13 cellular contexts compared by ENCODE assay signal in the genomic region with DNA sequence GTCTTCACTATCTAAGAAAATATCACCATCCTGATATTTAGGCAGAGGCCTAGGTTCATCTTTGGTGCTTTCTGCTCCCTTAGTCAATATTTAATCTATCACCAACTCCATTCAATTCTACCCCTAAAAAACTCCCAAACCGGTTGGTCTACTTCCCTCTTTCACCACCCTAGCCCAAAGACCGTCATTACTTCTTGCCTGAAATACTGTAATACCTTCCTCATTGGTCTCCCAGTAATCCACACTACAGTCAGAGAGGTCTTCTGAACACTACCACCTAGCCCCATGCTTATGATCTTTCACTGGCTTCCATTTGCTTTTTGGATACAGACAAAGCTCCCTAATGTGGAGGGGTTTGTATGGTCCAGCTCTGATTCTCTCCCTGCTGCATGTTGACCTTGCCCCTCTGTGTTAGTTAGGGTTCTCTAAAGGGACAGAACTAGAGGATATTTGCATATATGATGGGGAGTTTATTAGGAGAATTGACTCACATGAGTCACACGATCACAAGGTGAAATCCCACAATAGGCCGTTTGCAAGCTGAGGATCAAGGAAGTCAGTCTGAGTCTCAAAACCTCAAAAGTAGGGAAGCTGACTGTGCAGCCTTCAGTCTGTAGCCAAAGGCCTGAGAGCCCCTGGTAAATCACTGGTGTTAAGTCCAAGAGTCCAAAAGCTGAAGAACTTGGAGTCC. TPM values are rescaled to one million over a fixed set of nuclear protein-coding genes. Genes with fewer than 3 reads are reported as not detected.
DNase-seq lines count a peak whose midpoint lies in the region; ATAC-seq and TF ChIP-seq lines count a peak whose summit lies in the region.
"Had no signal": no experiment of that assay in that cellular context is flagged by ENCODE, and none has a peak within 500 bp of the region (broad histone marks: within the 10 kb centered on the region; RNA-seq: fewer than 3 reads in every experiment).

No MANE protein-coding gene starts in this region.

- TF ChIP-seq CTCF in epithelial cell of esophagus (IDR thresholded peaks at IDR 0.05; ENCODE audit: insufficient read depth, low read depth, low read length, missing control alignments) = no peak

- ATAC-seq in GM19463 (IDR thresholded peaks at IDR 0.05; ENCODE audit: unreplicated experiment) = peak; percentile 26
- ATAC-seq in HG03354 (IDR thresholded peaks at IDR 0.05; ENCODE audit: poor library complexity, severe bottlenecking, unreplicated experiment) = no peak
- ATAC-seq in GM18868 (IDR thresholded peaks at IDR 0.05; ENCODE audit: unreplicated experiment) = no peak
- ATAC-seq: WTC11 had no signal

- H3K4me3 ChIP-seq in epithelial cell of esophagus (ENCODE audit: low read length) = no peak overlapping the region
- H3K4me3 ChIP-seq: SJCRH30 had no signal

- DNase-seq in GDM1 (lab: John Stamatoyannopoulos, UW) (peak; percentile 31), HT1080 (ENCODE audit: low read depth) (peak; percentile 76), epithelial cell of esophagus (ENCODE audit: low read depth) (peak; percentile 47), T-helper 9 cell (no peak), NCI-H2107 (lab: John Stamatoyannopoulos, UW) (no peak)
- DNase-seq: C1 segment of cervical spinal cord, NCI-H1436 treated with DMSO at 0.1 percent for 48 hours, NCI-H524, SJCRH30 had no signal

RNA-seq across cellular contexts. Expression of a gene that starts 36.4 kb away (rescaled TPM):
- 56.9 and 84.4 TPM in 2 replicates for total RNA-seq in HT1080 (2014; rRNA removed; shearing (Covaris generic))
- polyA plus RNA-seq in HT1080 (2015; cell fraction: cytosol; rRNA removed) = 84.1 and 99.0 TPM in 2 replicates
- polyA plus RNA-seq in HT1080 (2015; cell fraction: nucleus; rRNA removed) = 152 and 203 TPM in 2 replicates

Comparison
In these comparisons a context has a peak if more than half of its experiments do, and no peak if none do; other contexts are left out.
1. DNase-seq: peak in GDM1 (single experiment), HT1080 (single experiment) and epithelial cell of esophagus (single experiment); none in T-helper 9 cell (single experiment) and NCI-H2107 (single experiment).